Comparison of ENCODE assay signal across 28 cellular contexts in the genomic region with DNA sequence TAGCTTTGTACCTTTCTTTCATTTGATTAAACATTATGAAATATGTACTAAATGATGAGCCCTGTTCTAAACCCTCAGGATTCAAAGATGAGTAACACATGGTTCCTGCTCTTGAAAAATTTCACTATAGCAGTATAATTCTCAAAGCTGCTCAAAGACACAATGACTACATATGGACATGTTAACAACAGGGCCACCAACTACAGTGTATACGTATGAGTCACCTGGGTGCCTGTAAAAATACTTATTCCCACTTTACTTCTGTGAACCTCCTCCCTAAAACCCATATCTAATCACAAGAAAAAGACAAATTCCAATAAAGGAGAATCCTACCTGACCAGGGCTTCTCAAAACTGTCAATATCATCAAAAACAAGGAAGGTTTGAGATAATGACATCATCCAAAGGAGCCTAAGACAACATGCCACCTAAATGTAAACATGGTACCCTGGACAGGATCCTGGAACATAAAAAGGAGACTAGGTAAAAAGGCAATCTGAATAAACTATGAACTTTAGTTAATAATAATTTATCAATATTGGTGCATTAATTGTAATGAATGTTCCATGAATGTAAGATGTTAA.
"Had no signal": no experiment of that assay in that cellular context is flagged by ENCODE, and none has a peak within 500 bp of the region (broad histone marks: within the 10 kb centered on the region; RNA-seq: fewer than 3 reads in every experiment).

No MANE protein-coding gene starts in this region.

- ATAC-seq: activated CD8-positive, alpha-beta T cell treated with anti-CD3 and anti-CD28 coated beads for 36 hours; activated T-cell treated with anti-CD3 and anti-CD28 coated beads, Interleukin-2, amount 50 U/mL, for 72 hours; Right ventricle myocardium inferior; SK-N-SH treated with all-trans-retinoic acid at 6 μM for 48 hours; T-cell; T-helper 17 cell had no signal

- DNase-seq: activated B cell treated with CpG ODN at 0.5 μM for 24 hours; activated CD4-positive, alpha-beta T cell treated with anti-CD3 and anti-CD28 coated beads for 4 hours; activated CD4-positive, CD25-positive, alpha-beta regulatory T cell treated with anti-CD3 and anti-CD28 coated beads, Interleukin-2, amount 50 U/mL, for 72 hours; activated CD8-positive, alpha-beta T cell treated with anti-CD3 and anti-CD28 coated beads for 36 hours; activated gamma-delta T cell; activated naive CD4-positive, alpha-beta T cell treated with Interleukin-2 at 50 U/mL for 16 hours; activated naive CD8-positive, alpha-beta T cell treated with anti-CD3 and anti-CD28 coated beads, Interleukin-2, amount 10 ng/mL, durations not matched to agents 7 days and 5 days; activated T-cell treated with anti-CD3 and anti-CD28 coated beads, Interleukin-2, amount 50 U/mL, for 1 hour; activated T-cell treated with anti-CD3 and anti-CD28 coated beads, Interleukin-2, amount 50 U/mL, for 72 hours; amygdala; cerebellar nuclear complex; MM.1S; MV-4-11; NCI-H1092; NCI-H1436 treated with DMSO at 0.1 percent for 48 hours; NCI-H1694 treated with DMSO at 0.1 percent for 48 hours; NCI-H2029; NCI-H345; NCI-H524 treated with DMSO at 0.1 percent for 48 hours; SIG-M5; T-cell; T-helper 17 cell had no signal

- H3K27me3 ChIP-seq: ascending aorta had no signal

- H3K36me3 ChIP-seq: ascending aorta had no signal

- H3K4me3 ChIP-seq: ascending aorta had no signal

- H3K27ac ChIP-seq: ascending aorta, RWPE1, VCaP had no signal

- H3K4me1 ChIP-seq: ascending aorta had no signal

- FAIRE-seq: RCC 7860 had no signal
